Comparison of ENCODE assay signal across 8 cellular contexts in the genomic region with DNA sequence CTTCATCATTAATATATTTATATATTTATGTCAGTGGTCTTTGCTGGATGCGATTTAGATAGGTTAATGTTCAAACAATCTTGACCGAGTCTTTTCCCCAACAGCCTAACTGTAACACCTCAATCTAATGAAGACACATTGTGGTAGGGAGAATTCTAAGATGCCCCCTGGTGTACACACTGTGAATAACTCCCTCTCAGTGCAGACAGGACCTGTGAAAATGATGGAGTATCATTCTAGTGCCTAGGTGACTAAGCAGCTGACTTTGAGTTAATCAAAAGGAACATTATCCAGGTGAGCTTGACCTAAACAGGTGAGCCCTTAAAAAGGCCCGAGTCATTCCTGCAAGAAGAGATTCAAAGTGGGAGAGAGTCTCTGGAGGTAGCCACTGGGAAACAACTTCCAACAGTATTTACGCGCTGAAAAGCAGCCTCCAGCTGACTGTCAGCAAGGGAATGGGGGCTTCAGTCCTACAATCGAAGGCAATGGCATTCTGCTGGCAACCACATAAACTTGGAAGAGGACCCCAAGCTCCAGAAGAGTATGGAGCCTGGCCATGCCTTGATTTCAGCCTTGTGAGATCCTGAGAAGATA. TPM values are rescaled to one million over a fixed set of nuclear protein-coding genes. Genes with fewer than 3 reads are reported as not detected.
DNase-seq lines count a peak whose midpoint lies in the region; ATAC-seq and TF ChIP-seq lines count a peak whose summit lies in the region.

No MANE protein-coding gene starts in this region.

- H3K9me3 ChIP-seq in thoracic aorta: no peaks in the 10 kb centered on the region

- ATAC-seq in HG02973 (IDR thresholded peaks at IDR 0.05; ENCODE audit: unreplicated experiment): peak; percentile 89
- ATAC-seq in thoracic aorta (ENCODE audit: insufficient number of reproducible peaks, low FRiP score, low read depth): no peak

- H3K4me1 ChIP-seq in thoracic aorta (ENCODE audit: control insufficient read depth in 1 of 2, low read depth in 2 of 2): no peaks in the 10 kb centered on the region

- no peak overlapping the region for H3K4me3 ChIP-seq in epithelial cell of esophagus (ENCODE audit: low read length)
- no peak overlapping the region for H3K4me3 ChIP-seq in thoracic aorta

- peak; percentile 84 for TF ChIP-seq CTCF in epithelial cell of esophagus (IDR thresholded peaks at IDR 0.05; ENCODE audit: insufficient read depth, low read depth, low read length, missing control alignments)
- peak; percentile 81 for TF ChIP-seq CTCF in thoracic aorta (IDR thresholded peaks at IDR 0.05)

- H3K27ac ChIP-seq in thoracic aorta: no peak overlapping the region

- H3K27me3 ChIP-seq in thoracic aorta (replicated peaks; ENCODE audit: insufficient read depth): no peaks in the 10 kb centered on the region

- H3K36me3 ChIP-seq in thoracic aorta: no peaks in the 10 kb centered on the region

- DNase-seq in activated gamma-delta T cell treated with Interleukin-2 at 50 U/mL for 16 hours (peak; percentile 47), activated gamma-delta T cell (lab: John Stamatoyannopoulos, UW) (no peak), NCI-H748 treated with DMSO at 0.1 percent for 48 hours (lab: John Stamatoyannopoulos, UW) (peak; percentile 28), epithelial cell of esophagus (ENCODE audit: low read depth) (peak; percentile 76), myocyte (ENCODE audit: low read depth) (peak; percentile 59), thoracic aorta (ENCODE audit: low spot score) (no peak)
- DNase-seq in activated CD8-positive, alpha-beta memory T cell treated with anti-CD3 and anti-CD28 coated beads for 24 hours: peak; percentile 69

RNA-seq across cellular contexts. Expression of a gene that starts 28.0 kb away (rescaled TPM):
- 7.7 and 8.1 TPM in 2 replicates for total RNA-seq in myocyte
- 4.5 TPM for polyA plus RNA-seq in myocyte (2012)
- total RNA-seq in thoracic aorta: 1 to 10 TPM; 6.1 to 6.2 TPM

RNA-seq across cellular contexts. Expression of a gene that starts 41.0 kb away (rescaled TPM):
- total RNA-seq in myocyte (8.8 and 10.1 TPM in 2 replicates), thoracic aorta (10 to 100 TPM in 1 of 2 donors, 1 to 10 TPM in 1; 2.3 to 13.9 TPM)
- polyA plus RNA-seq in myocyte (2012): 7.0 TPM

Comparison
In these comparisons a context has a peak if more than half of its experiments do, and no peak if none do; other contexts are left out.
1. DNase-seq: peak in activated gamma-delta T cell treated with Interleukin-2 at 50 U/mL for 16 hours (single experiment), NCI-H748 treated with DMSO at 0.1 percent for 48 hours (single experiment), activated CD8-positive, alpha-beta memory T cell treated with anti-CD3 and anti-CD28 coated beads for 24 hours (single experiment), epithelial cell of esophagus (single experiment) and myocyte (single experiment); none in activated gamma-delta T cell (single experiment) and thoracic aorta (single experiment).